8 cellular contexts compared by ENCODE assay signal in genomic region chr7:7099584-7100014, GRCh38.
A peak's percentile ranks its signal among the peaks of the same experiment; 100 is the strongest.
DNase-seq lines count a peak whose midpoint lies in the region; ATAC-seq and TF ChIP-seq lines count a peak whose summit lies in the region.
"Had no signal": no experiment of that assay in that cellular context is flagged by ENCODE, and none has a peak within 500 bp of the region (broad histone marks: within the 10 kb centered on the region; RNA-seq: fewer than 3 reads in every experiment).

No MANE protein-coding gene starts in this region.

- no peak for TF ChIP-seq CTCF in foreskin keratinocyte (conservative IDR thresholded peaks at IDR 0.05)
- TF ChIP-seq CTCF in osteoblast (IDR thresholded peaks at IDR 0.05; ENCODE audit: extremely low read depth, low read depth, low read length): no peak

- peak overlapping the region; percentile 22 for H3K4me3 ChIP-seq in SK-N-MC
- peak overlapping the region; percentile 23 for H3K4me3 ChIP-seq in osteoblast (ENCODE audit: insufficient read depth, low read length)

- H3K36me3 ChIP-seq in SK-N-MC (ENCODE audit: insufficient read depth, low read length): no peaks in the 10 kb centered on the region
- no peaks in the 10 kb centered on the region for H3K36me3 ChIP-seq in osteoblast (ENCODE audit: insufficient read depth, low read length)

- H3K27ac ChIP-seq in SK-N-MC (peak overlapping the region; percentile 77), foreskin keratinocyte (no peak overlapping the region), osteoblast (ENCODE audit: low read depth, low read length) (no peak overlapping the region)

- H3K9ac ChIP-seq in SK-N-MC (ENCODE audit: insufficient read length): no peak overlapping the region

- peak; percentile 57 for ATAC-seq in foreskin keratinocyte
- ATAC-seq in GM21786 (IDR thresholded peaks at IDR 0.05; ENCODE audit: unreplicated experiment): no peak
- no peak for ATAC-seq in stimulated activated naive CD8-positive, alpha-beta T cell treated with anti-CD3 and anti-CD28 coated beads, Interleukin-15, Interleukin-2, amounts not matched to agents 100 U/mL and 50 U/mL, for 24 hours

- peak overlapping the region; percentile 70 for H3K4me2 ChIP-seq in osteoblast (ENCODE audit: insufficient read depth, low read length)

- H2AFZ ChIP-seq in osteoblast (ENCODE audit: low read length): peak overlapping the region; percentile 76

- H4K20me1 ChIP-seq in osteoblast (ENCODE audit: insufficient read depth, low read length): no peaks in the 10 kb centered on the region

- DNase-seq in HK-2 (ENCODE audit: unreplicated experiment) (peak; percentile 90), SK-N-MC (ENCODE audit: low read depth, low spot score) (peak; percentile 88), foreskin keratinocyte (peak; percentile 91 to 95), osteoblast (ENCODE audit: insufficient read length, low spot score, missing footprints) (peak; percentile 91)
- no peak for DNase-seq in stimulated activated naive CD8-positive, alpha-beta T cell treated with anti-CD3 and anti-CD28 coated beads, Interleukin-15, Interleukin-2, amounts not matched to agents 100 U/mL and 50 U/mL, for 24 hours
- DNase-seq in stimulated activated CD8-positive, alpha-beta memory T cell treated with anti-CD3 and anti-CD28 coated beads, Interleukin-4, amount 100 ng/mL, for 48 hours: no peak
- DNase-seq: activated B cell treated with CpG ODN at 0.5 μM for 24 hours had no signal

- H3K9me3 ChIP-seq in SK-N-MC (ENCODE audit: low read depth, low read length): no peaks in the 10 kb centered on the region
- H3K9me3 ChIP-seq in osteoblast (ENCODE audit: low read depth, low read length): no peaks in the 10 kb centered on the region

- no peaks in the 10 kb centered on the region for H3K27me3 ChIP-seq in foreskin keratinocyte
- no peaks in the 10 kb centered on the region for H3K27me3 ChIP-seq in osteoblast (ENCODE audit: insufficient read depth, low read length)

- peaks cover 16% of the 10 kb centered on the region for H3K4me1 ChIP-seq in foreskin keratinocyte
- peaks cover 16% of the 10 kb centered on the region for H3K4me1 ChIP-seq in osteoblast (ENCODE audit: insufficient read depth, low read length)

- no peaks in the 10 kb centered on the region for H3K79me2 ChIP-seq in osteoblast (ENCODE audit: insufficient read depth, low read length)

Comparison
In these comparisons a context has a peak if more than half of its experiments do, and no peak if none do; other contexts are left out.
1. DNase-seq: peak in HK-2 (single experiment), SK-N-MC (single experiment), foreskin keratinocyte (2 of 2) and osteoblast (single experiment); none in stimulated activated naive CD8-positive, alpha-beta T cell treated with anti-CD3 and anti-CD28 coated beads, Interleukin-15, Interleukin-2, amounts not matched to agents 100 U/mL and 50 U/mL, for 24 hours (single experiment) and stimulated activated CD8-positive, alpha-beta memory T cell treated with anti-CD3 and anti-CD28 coated beads, Interleukin-4, amount 100 ng/mL, for 48 hours (single experiment).